Comparison of ENCODE assay signal across 1 cellular context in genomic region chr11:68724293-68724692, GRCh38.
A peak's percentile ranks its signal among the peaks of the same experiment; 100 is the strongest.
TF ChIP-seq lines count a peak whose summit lies in the region.

No MANE protein-coding gene starts in this region.

TF ChIP-seq in K562, 482 proteins besides CTCF, POLR2A, EP300 and RAD21:
- TF ChIP-seq, protein P1, sequence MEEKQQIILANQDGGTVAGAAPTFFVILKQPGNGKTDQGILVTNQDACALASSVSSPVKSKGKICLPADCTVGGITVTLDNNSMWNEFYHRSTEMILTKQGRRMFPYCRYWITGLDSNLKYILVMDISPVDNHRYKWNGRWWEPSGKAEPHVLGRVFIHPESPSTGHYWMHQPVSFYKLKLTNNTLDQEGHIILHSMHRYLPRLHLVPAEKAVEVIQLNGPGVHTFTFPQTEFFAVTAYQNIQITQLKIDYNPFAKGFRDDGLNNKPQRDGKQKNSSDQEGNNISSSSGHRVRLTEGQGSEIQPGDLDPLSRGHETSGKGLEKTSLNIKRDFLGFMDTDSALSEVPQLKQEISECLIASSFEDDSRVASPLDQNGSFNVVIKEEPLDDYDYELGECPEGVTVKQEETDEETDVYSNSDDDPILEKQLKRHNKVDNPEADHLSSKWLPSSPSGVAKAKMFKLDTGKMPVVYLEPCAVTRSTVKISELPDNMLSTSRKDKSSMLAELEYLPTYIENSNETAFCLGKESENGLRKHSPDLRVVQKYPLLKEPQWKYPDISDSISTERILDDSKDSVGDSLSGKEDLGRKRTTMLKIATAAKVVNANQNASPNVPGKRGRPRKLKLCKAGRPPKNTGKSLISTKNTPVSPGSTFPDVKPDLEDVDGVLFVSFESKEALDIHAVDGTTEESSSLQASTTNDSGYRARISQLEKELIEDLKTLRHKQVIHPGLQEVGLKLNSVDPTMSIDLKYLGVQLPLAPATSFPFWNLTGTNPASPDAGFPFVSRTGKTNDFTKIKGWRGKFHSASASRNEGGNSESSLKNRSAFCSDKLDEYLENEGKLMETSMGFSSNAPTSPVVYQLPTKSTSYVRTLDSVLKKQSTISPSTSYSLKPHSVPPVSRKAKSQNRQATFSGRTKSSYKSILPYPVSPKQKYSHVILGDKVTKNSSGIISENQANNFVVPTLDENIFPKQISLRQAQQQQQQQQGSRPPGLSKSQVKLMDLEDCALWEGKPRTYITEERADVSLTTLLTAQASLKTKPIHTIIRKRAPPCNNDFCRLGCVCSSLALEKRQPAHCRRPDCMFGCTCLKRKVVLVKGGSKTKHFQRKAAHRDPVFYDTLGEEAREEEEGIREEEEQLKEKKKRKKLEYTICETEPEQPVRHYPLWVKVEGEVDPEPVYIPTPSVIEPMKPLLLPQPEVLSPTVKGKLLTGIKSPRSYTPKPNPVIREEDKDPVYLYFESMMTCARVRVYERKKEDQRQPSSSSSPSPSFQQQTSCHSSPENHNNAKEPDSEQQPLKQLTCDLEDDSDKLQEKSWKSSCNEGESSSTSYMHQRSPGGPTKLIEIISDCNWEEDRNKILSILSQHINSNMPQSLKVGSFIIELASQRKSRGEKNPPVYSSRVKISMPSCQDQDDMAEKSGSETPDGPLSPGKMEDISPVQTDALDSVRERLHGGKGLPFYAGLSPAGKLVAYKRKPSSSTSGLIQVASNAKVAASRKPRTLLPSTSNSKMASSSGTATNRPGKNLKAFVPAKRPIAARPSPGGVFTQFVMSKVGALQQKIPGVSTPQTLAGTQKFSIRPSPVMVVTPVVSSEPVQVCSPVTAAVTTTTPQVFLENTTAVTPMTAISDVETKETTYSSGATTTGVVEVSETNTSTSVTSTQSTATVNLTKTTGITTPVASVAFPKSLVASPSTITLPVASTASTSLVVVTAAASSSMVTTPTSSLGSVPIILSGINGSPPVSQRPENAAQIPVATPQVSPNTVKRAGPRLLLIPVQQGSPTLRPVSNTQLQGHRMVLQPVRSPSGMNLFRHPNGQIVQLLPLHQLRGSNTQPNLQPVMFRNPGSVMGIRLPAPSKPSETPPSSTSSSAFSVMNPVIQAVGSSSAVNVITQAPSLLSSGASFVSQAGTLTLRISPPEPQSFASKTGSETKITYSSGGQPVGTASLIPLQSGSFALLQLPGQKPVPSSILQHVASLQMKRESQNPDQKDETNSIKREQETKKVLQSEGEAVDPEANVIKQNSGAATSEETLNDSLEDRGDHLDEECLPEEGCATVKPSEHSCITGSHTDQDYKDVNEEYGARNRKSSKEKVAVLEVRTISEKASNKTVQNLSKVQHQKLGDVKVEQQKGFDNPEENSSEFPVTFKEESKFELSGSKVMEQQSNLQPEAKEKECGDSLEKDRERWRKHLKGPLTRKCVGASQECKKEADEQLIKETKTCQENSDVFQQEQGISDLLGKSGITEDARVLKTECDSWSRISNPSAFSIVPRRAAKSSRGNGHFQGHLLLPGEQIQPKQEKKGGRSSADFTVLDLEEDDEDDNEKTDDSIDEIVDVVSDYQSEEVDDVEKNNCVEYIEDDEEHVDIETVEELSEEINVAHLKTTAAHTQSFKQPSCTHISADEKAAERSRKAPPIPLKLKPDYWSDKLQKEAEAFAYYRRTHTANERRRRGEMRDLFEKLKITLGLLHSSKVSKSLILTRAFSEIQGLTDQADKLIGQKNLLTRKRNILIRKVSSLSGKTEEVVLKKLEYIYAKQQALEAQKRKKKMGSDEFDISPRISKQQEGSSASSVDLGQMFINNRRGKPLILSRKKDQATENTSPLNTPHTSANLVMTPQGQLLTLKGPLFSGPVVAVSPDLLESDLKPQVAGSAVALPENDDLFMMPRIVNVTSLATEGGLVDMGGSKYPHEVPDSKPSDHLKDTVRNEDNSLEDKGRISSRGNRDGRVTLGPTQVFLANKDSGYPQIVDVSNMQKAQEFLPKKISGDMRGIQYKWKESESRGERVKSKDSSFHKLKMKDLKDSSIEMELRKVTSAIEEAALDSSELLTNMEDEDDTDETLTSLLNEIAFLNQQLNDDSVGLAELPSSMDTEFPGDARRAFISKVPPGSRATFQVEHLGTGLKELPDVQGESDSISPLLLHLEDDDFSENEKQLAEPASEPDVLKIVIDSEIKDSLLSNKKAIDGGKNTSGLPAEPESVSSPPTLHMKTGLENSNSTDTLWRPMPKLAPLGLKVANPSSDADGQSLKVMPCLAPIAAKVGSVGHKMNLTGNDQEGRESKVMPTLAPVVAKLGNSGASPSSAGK (IDR thresholded peaks at IDR 0.05): peak; percentile 17; the same call in 1 of the 2 replicates
- TF ChIP-seq SOX6 (IDR thresholded peaks at IDR 0.05): no peak
- no peak for TF ChIP-seq SAFB (IDR thresholded peaks at IDR 0.05; ENCODE audit: borderline replicate concordance, low read depth, low read length)
- TF ChIP-seq, protein P2, sequence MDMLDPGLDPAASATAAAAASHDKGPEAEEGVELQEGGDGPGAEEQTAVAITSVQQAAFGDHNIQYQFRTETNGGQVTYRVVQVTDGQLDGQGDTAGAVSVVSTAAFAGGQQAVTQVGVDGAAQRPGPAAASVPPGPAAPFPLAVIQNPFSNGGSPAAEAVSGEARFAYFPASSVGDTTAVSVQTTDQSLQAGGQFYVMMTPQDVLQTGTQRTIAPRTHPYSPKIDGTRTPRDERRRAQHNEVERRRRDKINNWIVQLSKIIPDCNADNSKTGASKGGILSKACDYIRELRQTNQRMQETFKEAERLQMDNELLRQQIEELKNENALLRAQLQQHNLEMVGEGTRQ (CRISPR knock-in tag; IDR thresholded peaks at IDR 0.05): peak; percentile 23; the same call in 1 of the 2 replicates
- TF ChIP-seq L3MBTL2 (IDR thresholded peaks at IDR 0.05): 0 out of 2 replicates have a peak, but pooled peaks have one; percentile 13
- TF ChIP-seq SPI1 (IDR thresholded peaks at IDR 0.05; ENCODE audit: borderline replicate concordance, low read depth, low read length): peak; percentile 89; the same call in 1 of the 2 replicates
- TF ChIP-seq, protein P3, sequence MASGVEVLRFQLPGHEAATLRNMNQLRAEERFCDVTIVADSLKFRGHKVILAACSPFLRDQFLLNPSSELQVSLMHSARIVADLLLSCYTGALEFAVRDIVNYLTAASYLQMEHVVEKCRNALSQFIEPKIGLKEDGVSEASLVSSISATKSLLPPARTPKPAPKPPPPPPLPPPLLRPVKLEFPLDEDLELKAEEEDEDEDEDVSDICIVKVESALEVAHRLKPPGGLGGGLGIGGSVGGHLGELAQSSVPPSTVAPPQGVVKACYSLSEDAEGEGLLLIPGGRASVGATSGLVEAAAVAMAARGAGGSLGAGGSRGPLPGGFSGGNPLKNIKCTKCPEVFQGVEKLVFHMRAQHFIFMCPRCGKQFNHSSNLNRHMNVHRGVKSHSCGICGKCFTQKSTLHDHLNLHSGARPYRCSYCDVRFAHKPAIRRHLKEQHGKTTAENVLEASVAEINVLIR (CRISPR knock-in tag; IDR thresholded peaks at IDR 0.05): no peak
